Comparison of ENCODE assay signal across 2 cellular contexts in the genomic region with DNA sequence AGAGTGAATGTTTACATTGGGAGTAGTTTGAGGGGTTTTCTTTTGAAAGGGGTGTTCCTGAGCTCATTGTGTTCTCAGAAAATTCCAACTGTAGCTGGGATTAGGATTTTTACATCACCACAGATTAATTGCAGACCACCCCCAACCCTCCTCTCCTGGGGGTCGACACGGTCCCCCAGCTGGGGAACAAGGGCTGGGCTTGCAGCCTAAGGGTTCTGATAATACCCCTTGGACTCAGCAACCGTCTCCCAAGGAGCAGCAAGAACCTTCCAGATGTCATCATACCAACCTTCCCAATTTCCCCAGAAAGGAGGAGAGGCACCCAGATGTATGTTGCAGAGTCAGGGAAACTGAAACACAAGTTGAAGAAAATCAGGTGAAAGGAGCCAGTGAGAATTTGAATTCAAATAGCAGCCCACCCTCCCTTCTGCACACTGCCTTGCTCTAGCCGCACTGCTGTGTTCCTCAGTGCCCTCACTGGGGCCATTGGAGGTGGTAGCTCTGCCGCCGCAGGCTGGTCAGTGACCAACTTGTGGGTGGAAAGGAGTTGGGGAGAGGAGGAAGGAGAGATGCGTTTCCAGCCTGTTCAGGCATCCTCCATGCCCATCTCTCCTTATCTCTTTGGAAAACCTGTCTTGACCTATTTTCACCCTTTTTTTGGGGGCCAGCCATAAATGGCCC.
TF ChIP-seq lines count a peak whose summit lies in the region.

No MANE protein-coding gene starts in this region.

TF ChIP-seq in HepG2, 621 proteins besides CTCF, POLR2A, EP300 and RAD21:
- TF ChIP-seq ZBTB20 (CRISPR knock-in tag; IDR thresholded peaks at IDR 0.05; ENCODE audit: borderline replicate concordance, low read depth) (no peak), RFX5 (IDR thresholded peaks at IDR 0.05; ENCODE audit: low read depth, low read length) (no peak)
- TF ChIP-seq, protein P1, sequence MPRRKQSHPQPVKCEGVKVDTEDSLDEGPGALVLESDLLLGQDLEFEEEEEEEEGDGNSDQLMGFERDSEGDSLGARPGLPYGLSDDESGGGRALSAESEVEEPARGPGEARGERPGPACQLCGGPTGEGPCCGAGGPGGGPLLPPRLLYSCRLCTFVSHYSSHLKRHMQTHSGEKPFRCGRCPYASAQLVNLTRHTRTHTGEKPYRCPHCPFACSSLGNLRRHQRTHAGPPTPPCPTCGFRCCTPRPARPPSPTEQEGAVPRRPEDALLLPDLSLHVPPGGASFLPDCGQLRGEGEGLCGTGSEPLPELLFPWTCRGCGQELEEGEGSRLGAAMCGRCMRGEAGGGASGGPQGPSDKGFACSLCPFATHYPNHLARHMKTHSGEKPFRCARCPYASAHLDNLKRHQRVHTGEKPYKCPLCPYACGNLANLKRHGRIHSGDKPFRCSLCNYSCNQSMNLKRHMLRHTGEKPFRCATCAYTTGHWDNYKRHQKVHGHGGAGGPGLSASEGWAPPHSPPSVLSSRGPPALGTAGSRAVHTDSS (CRISPR knock-in tag; conservative IDR thresholded peaks at IDR 0.05): no peak

TF ChIP-seq in H1, 55 proteins besides CTCF, POLR2A, EP300 and RAD21:
- TF ChIP-seq SRF (IDR thresholded peaks at IDR 0.05; ENCODE audit: low read depth, low read length): no peak
- TF ChIP-seq, protein P2, sequence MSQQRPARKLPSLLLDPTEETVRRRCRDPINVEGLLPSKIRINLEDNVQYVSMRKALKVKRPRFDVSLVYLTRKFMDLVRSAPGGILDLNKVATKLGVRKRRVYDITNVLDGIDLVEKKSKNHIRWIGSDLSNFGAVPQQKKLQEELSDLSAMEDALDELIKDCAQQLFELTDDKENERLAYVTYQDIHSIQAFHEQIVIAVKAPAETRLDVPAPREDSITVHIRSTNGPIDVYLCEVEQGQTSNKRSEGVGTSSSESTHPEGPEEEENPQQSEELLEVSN (IDR thresholded peaks at IDR 0.05): no peak
- no peak for TF ChIP-seq GABPA (IDR thresholded peaks at IDR 0.05; ENCODE audit: borderline replicate concordance, insufficient read depth, low read length)
- TF ChIP-seq GTF2F1 (IDR thresholded peaks at IDR 0.05; ENCODE audit: borderline replicate concordance, low read depth, low read length): no peak
- no peak for TF ChIP-seq SP2 (IDR thresholded peaks at IDR 0.05; ENCODE audit: low read length)
- TF ChIP-seq RBBP5 (IDR thresholded peaks at IDR 0.05; ENCODE audit: borderline replicate concordance, low read depth, low read length): no peak
- no peak for TF ChIP-seq SIN3A (conservative IDR thresholded peaks at IDR 0.05 in 1 of 2, IDR thresholded peaks at IDR 0.05 in 1 of 2; ENCODE audit: low read depth in 1 of 2, low read length in 2 of 2)
- TF ChIP-seq, protein P3, sequence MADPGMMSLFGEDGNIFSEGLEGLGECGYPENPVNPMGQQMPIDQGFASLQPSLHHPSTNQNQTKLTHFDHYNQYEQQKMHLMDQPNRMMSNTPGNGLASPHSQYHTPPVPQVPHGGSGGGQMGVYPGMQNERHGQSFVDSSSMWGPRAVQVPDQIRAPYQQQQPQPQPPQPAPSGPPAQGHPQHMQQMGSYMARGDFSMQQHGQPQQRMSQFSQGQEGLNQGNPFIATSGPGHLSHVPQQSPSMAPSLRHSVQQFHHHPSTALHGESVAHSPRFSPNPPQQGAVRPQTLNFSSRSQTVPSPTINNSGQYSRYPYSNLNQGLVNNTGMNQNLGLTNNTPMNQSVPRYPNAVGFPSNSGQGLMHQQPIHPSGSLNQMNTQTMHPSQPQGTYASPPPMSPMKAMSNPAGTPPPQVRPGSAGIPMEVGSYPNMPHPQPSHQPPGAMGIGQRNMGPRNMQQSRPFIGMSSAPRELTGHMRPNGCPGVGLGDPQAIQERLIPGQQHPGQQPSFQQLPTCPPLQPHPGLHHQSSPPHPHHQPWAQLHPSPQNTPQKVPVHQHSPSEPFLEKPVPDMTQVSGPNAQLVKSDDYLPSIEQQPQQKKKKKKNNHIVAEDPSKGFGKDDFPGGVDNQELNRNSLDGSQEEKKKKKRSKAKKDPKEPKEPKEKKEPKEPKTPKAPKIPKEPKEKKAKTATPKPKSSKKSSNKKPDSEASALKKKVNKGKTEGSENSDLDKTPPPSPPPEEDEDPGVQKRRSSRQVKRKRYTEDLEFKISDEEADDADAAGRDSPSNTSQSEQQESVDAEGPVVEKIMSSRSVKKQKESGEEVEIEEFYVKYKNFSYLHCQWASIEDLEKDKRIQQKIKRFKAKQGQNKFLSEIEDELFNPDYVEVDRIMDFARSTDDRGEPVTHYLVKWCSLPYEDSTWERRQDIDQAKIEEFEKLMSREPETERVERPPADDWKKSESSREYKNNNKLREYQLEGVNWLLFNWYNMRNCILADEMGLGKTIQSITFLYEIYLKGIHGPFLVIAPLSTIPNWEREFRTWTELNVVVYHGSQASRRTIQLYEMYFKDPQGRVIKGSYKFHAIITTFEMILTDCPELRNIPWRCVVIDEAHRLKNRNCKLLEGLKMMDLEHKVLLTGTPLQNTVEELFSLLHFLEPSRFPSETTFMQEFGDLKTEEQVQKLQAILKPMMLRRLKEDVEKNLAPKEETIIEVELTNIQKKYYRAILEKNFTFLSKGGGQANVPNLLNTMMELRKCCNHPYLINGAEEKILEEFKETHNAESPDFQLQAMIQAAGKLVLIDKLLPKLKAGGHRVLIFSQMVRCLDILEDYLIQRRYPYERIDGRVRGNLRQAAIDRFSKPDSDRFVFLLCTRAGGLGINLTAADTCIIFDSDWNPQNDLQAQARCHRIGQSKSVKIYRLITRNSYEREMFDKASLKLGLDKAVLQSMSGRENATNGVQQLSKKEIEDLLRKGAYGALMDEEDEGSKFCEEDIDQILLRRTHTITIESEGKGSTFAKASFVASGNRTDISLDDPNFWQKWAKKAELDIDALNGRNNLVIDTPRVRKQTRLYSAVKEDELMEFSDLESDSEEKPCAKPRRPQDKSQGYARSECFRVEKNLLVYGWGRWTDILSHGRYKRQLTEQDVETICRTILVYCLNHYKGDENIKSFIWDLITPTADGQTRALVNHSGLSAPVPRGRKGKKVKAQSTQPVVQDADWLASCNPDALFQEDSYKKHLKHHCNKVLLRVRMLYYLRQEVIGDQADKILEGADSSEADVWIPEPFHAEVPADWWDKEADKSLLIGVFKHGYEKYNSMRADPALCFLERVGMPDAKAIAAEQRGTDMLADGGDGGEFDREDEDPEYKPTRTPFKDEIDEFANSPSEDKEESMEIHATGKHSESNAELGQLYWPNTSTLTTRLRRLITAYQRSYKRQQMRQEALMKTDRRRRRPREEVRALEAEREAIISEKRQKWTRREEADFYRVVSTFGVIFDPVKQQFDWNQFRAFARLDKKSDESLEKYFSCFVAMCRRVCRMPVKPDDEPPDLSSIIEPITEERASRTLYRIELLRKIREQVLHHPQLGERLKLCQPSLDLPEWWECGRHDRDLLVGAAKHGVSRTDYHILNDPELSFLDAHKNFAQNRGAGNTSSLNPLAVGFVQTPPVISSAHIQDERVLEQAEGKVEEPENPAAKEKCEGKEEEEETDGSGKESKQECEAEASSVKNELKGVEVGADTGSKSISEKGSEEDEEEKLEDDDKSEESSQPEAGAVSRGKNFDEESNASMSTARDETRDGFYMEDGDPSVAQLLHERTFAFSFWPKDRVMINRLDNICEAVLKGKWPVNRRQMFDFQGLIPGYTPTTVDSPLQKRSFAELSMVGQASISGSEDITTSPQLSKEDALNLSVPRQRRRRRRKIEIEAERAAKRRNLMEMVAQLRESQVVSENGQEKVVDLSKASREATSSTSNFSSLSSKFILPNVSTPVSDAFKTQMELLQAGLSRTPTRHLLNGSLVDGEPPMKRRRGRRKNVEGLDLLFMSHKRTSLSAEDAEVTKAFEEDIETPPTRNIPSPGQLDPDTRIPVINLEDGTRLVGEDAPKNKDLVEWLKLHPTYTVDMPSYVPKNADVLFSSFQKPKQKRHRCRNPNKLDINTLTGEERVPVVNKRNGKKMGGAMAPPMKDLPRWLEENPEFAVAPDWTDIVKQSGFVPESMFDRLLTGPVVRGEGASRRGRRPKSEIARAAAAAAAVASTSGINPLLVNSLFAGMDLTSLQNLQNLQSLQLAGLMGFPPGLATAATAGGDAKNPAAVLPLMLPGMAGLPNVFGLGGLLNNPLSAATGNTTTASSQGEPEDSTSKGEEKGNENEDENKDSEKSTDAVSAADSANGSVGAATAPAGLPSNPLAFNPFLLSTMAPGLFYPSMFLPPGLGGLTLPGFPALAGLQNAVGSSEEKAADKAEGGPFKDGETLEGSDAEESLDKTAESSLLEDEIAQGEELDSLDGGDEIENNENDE (IDR thresholded peaks at IDR 0.05; ENCODE audit: insufficient replicate concordance, low read length): no peak
- no peak for TF ChIP-seq POU5F1 (IDR thresholded peaks at IDR 0.05; ENCODE audit: low read depth, low read length)
- TF ChIP-seq SUZ12 (IDR thresholded peaks at IDR 0.05; ENCODE audit: low read length): no peak
- TF ChIP-seq, protein P4, sequence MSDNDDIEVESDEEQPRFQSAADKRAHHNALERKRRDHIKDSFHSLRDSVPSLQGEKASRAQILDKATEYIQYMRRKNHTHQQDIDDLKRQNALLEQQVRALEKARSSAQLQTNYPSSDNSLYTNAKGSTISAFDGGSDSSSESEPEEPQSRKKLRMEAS (IDR thresholded peaks at IDR 0.05): no peak
- no peak for TF ChIP-seq HDAC6 (IDR thresholded peaks at IDR 0.05; ENCODE audit: low read depth, low read length)
- no peak for TF ChIP-seq TAF7 (optimal IDR thresholded peaks at IDR 0.05; ENCODE audit: borderline replicate concordance, low read depth, low read length)
- no peak for TF ChIP-seq BACH1 (IDR thresholded peaks at IDR 0.05; ENCODE audit: low read length)
- TF ChIP-seq FOSL1 (IDR thresholded peaks at IDR 0.05; ENCODE audit: insufficient read depth, low read depth, low read length): no peak
- TF ChIP-seq SAP30 (IDR thresholded peaks at IDR 0.05; ENCODE audit: insufficient read depth, insufficient replicate concordance, low read length): no peak
- no peak for TF ChIP-seq TBP (IDR thresholded peaks at IDR 0.05; ENCODE audit: low read depth, low read length)
